17 cellular contexts compared by ENCODE assay signal in the genomic region with DNA sequence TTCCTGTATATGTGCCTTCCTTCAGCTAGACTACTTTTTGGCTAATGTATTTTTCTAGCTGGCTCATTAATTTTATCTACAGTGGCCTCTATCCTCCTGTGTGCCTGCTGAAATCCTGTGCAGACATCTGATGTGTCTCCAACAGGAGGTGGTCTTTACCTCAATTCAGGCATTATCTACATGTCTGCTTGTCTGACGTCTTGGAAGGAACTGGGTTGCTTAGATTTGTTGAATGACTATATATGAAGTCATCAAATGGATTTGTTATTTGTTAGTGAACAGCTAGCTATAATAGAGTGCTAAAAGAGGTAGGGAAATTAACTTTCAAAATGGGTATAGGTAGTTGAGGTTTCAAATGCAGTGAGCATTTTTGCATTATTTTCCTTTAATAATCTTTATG. TPM values are rescaled to one million over a fixed set of nuclear protein-coding genes. Genes with fewer than 3 reads are reported as not detected.
DNase-seq lines count a peak whose midpoint lies in the region; ATAC-seq lines count a peak whose summit lies in the region.
"Had no signal": no experiment of that assay in that cellular context is flagged by ENCODE, and none has a peak within 500 bp of the region (broad histone marks: within the 10 kb centered on the region; RNA-seq: fewer than 3 reads in every experiment).

No MANE protein-coding gene starts in this region.

- 5% methylated on average over 1 of the region's 1 CpG for WGBS in mesenchymal stem cell

- no peaks in the 10 kb centered on the region for H3K9me3 ChIP-seq in CD4-positive, CD25-positive, alpha-beta regulatory T cell (ENCODE audit: control insufficient read depth in 2 of 2, low read length in 2 of 2)
- H3K9me3 ChIP-seq in mesenchymal stem cell (ENCODE audit: control insufficient read depth, low read length), result no peaks in the 10 kb centered on the region
- H3K9me3 ChIP-seq: BLaER1 treated with 17β-estradiol and CSF1 and Interleukin-3, amounts not matched to agents 10 nM and 100 nM; uterus had no signal

- H2AFZ ChIP-seq in mesenchymal stem cell (ENCODE audit: low read depth, low read length), result no peak overlapping the region

- no peaks in the 10 kb centered on the region for H3K27me3 Mint-ChIP-seq in CD4-positive, CD25-positive, alpha-beta regulatory T cell
- H3K27me3 Mint-ChIP-seq in activated T-helper 1 cell treated with anti-CD3 and anti-CD28 coated beads, Interleukin-12 subunit alpha, Interleukin-12 subunit beta, Interleukin-2, Interleukin-4 antibody, amounts not matched to agents 30 ng/mL and 10 ng/mL and 1 ng/mL, durations not matched to agents 14 hours and 24 hours and 36 hours (ENCODE audit: insufficient read depth), result no peaks in the 10 kb centered on the region

- H4K8ac ChIP-seq in mesenchymal stem cell (ENCODE audit: low read length), result no peak overlapping the region

- no peak overlapping the region for H4K91ac ChIP-seq in mesenchymal stem cell (ENCODE audit: low read length)

- H3K4me1 Mint-ChIP-seq in CD4-positive, CD25-positive, alpha-beta regulatory T cell, result peaks cover 28 to 70% (median 59%) of the 10 kb centered on the region in 4 donors
- peaks cover 72% of the 10 kb centered on the region for H3K4me1 Mint-ChIP-seq in activated T-helper 1 cell treated with anti-CD3 and anti-CD28 coated beads, Interleukin-12 subunit alpha, Interleukin-12 subunit beta, Interleukin-2, Interleukin-4 antibody, amounts not matched to agents 30 ng/mL and 10 ng/mL and 1 ng/mL, durations not matched to agents 14 hours and 24 hours and 36 hours (ENCODE audit: low read depth)

- no peak overlapping the region for H3K4ac ChIP-seq in mesenchymal stem cell (ENCODE audit: low read depth in 1 of 2, low read length in 2 of 2)

- H2BK120ac ChIP-seq in mesenchymal stem cell (ENCODE audit: low read depth, low read length), result no peak overlapping the region

- H3K36me3 Mint-ChIP-seq in CD4-positive, CD25-positive, alpha-beta regulatory T cell, result peaks cover 63% of the 10 kb centered on the region
- peaks cover 84% of the 10 kb centered on the region for H3K36me3 Mint-ChIP-seq in activated T-helper 1 cell treated with anti-CD3 and anti-CD28 coated beads, Interleukin-12 subunit alpha, Interleukin-12 subunit beta, Interleukin-2, Interleukin-4 antibody, amounts not matched to agents 30 ng/mL and 10 ng/mL and 1 ng/mL, durations not matched to agents 14 hours and 24 hours and 36 hours (ENCODE audit: low read depth)

- H3K9me3 Mint-ChIP-seq in CD4-positive, CD25-positive, alpha-beta regulatory T cell, result no peaks in the 10 kb centered on the region
- no peaks in the 10 kb centered on the region for H3K9me3 Mint-ChIP-seq in activated T-helper 1 cell treated with anti-CD3 and anti-CD28 coated beads, Interleukin-12 subunit alpha, Interleukin-12 subunit beta, Interleukin-2, Interleukin-4 antibody, amounts not matched to agents 30 ng/mL and 10 ng/mL and 1 ng/mL, durations not matched to agents 14 hours and 24 hours and 36 hours

- H3K4me1 ChIP-seq in CD4-positive, CD25-positive, alpha-beta regulatory T cell (ENCODE audit: control insufficient read depth, insufficient read depth, low read length, poor library complexity, severe bottlenecking), result peaks cover 60% of the 10 kb centered on the region
- peaks cover 6% of the 10 kb centered on the region for H3K4me1 ChIP-seq in mesenchymal stem cell (ENCODE audit: control insufficient read depth, insufficient read depth, low read depth, low read length)

- no peak for ATAC-seq in CD4-positive, CD25-positive, alpha-beta regulatory T cell (ENCODE audit: low read depth in 2 of 2)
- no peak for ATAC-seq in HG02759 (IDR thresholded peaks at IDR 0.05; ENCODE audit: unreplicated experiment)
- ATAC-seq: right cardiac atrium, SK-N-SH treated with all-trans-retinoic acid at 6 μM for 48 hours had no signal

- H3K27me3 ChIP-seq in CD4-positive, CD25-positive, alpha-beta regulatory T cell (ENCODE audit: control insufficient read depth, insufficient read depth, low read length), result no peaks in the 10 kb centered on the region
- H3K27me3 ChIP-seq in mesenchymal stem cell (ENCODE audit: control insufficient read depth in 1 of 2, insufficient read depth in 1 of 2, low read length in 2 of 2), result no peaks in the 10 kb centered on the region
- H3K27me3 ChIP-seq: BLaER1 treated with 17β-estradiol and CSF1 and Interleukin-3, amounts not matched to agents 10 nM and 100 nM; uterus had no signal

- H3K79me1 ChIP-seq in mesenchymal stem cell (replicated peaks; ENCODE audit: low read length, poor library complexity, severe bottlenecking), result peaks cover 3% of the 10 kb centered on the region

- H3K9ac ChIP-seq in mesenchymal stem cell (ENCODE audit: low read length), result peak overlapping the region; percentile 49

- no peak overlapping the region for H3K14ac ChIP-seq in mesenchymal stem cell (ENCODE audit: low read length in 2 of 2)

- no peak overlapping the region for H2BK5ac ChIP-seq in mesenchymal stem cell (ENCODE audit: low read depth, low read length, poor library complexity, severe bottlenecking)

- no peak for DNase-seq in CD4-positive, CD25-positive, alpha-beta regulatory T cell
- peak; percentile 53 for DNase-seq in ELR (ENCODE audit: low read depth)
- DNase-seq in activated T-helper 1 cell treated with anti-CD3 and anti-CD28 coated beads, Interleukin-12 subunit alpha, Interleukin-12 subunit beta, Interleukin-2, Interleukin-4 antibody, amounts not matched to agents 30 ng/mL and 10 ng/mL and 1 ng/mL, durations not matched to agents 14 hours and 24 hours and 36 hours (ENCODE audit: low spot score), result no peak
- no peak for DNase-seq in mesenchymal stem cell
- DNase-seq in Kasumi-1 (lab: John Stamatoyannopoulos, UW), result no peak
- no peak for DNase-seq in NCI-H2029 (lab: John Stamatoyannopoulos, UW)
- DNase-seq: cerebellar nuclear complex; left colon; NCI-H1048; NCI-H345; right cardiac atrium; stimulated activated CD4-positive, alpha-beta T cell treated with anti-CD3 and anti-CD28 coated beads, Interleukin-2, amount 100 ng/mL, for 48 hours; uterus; WERI-Rb-1 had no signal

- H3K18ac ChIP-seq in mesenchymal stem cell (ENCODE audit: low read depth in 1 of 2, low read length in 2 of 2), result no peak overlapping the region

- H3K27ac ChIP-seq in CD4-positive, CD25-positive, alpha-beta regulatory T cell (ENCODE audit: insufficient read depth, low read length, poor library complexity, severe bottlenecking), result peak overlapping the region; percentile 51
- no peak overlapping the region for H3K27ac ChIP-seq in mesenchymal stem cell (ENCODE audit: low read length, poor library complexity, severe bottlenecking)
- H3K27ac ChIP-seq: BLaER1 treated with 17β-estradiol and CSF1 and Interleukin-3, amounts not matched to agents 10 nM and 100 nM; uterus; WERI-Rb-1 had no signal

- peaks cover 93% of the 10 kb centered on the region for H3K36me3 ChIP-seq in CD4-positive, CD25-positive, alpha-beta regulatory T cell (ENCODE audit: control insufficient read depth, insufficient read depth, low read length)
- peaks cover 21 to 100% of the 10 kb centered on the region in 2 experiments for H3K36me3 ChIP-seq in mesenchymal stem cell (ENCODE audit: control insufficient read depth in 1 of 2, insufficient read depth in 2 of 2, low read depth in 1 of 2, low read length in 2 of 2)
- H3K36me3 ChIP-seq: uterus had no signal

- no peak overlapping the region for H2BK12ac ChIP-seq in mesenchymal stem cell (ENCODE audit: low read length in 2 of 2)

- intact Hi-C loops in activated T-helper 1 cell treated with anti-CD3 and anti-CD28 coated beads, Interleukin-12 subunit alpha, Interleukin-12 subunit beta, Interleukin-2, Interleukin-4 antibody, amounts not matched to agents 30 ng/mL and 10 ng/mL and 1 ng/mL, durations not matched to agents 14 hours and 24 hours and 36 hours (cut with micrococcal nuclease), result loop anchor here (10.0 kb wide), 1 partner anchor 1036 kb away; a partner anchor contains a TSS

- peak overlapping the region; percentile 42 for H3K4me3 ChIP-seq in CD4-positive, CD25-positive, alpha-beta regulatory T cell (ENCODE audit: low read depth, low read length)
- no peak overlapping the region for H3K4me3 ChIP-seq in mesenchymal stem cell (ENCODE audit: insufficient read depth in 1 of 2, low read depth in 1 of 2, low read length in 2 of 2)
- H3K4me3 ChIP-seq: BLaER1 treated with 17β-estradiol and CSF1 and Interleukin-3, amounts not matched to agents 10 nM and 100 nM; uterus had no signal

- H2BK15ac ChIP-seq in mesenchymal stem cell (ENCODE audit: low read depth, poor library complexity, severe bottlenecking), result no peak overlapping the region

- peak overlapping the region in 2 of 3 donors; percentile 45 to 53 for H3K27ac Mint-ChIP-seq in CD4-positive, CD25-positive, alpha-beta regulatory T cell
- H3K27ac Mint-ChIP-seq in activated T-helper 1 cell treated with anti-CD3 and anti-CD28 coated beads, Interleukin-12 subunit alpha, Interleukin-12 subunit beta, Interleukin-2, Interleukin-4 antibody, amounts not matched to agents 30 ng/mL and 10 ng/mL and 1 ng/mL, durations not matched to agents 14 hours and 24 hours and 36 hours, result peak overlapping the region; percentile 37

- no peak overlapping the region for H3K4me2 ChIP-seq in mesenchymal stem cell (ENCODE audit: low read length, poor library complexity, severe bottlenecking)

- H3K23ac ChIP-seq in mesenchymal stem cell (ENCODE audit: low read length in 2 of 2), result no peak overlapping the region

- H2AK5ac ChIP-seq in mesenchymal stem cell (ENCODE audit: low read length, severe bottlenecking), result no peak overlapping the region

- H3K4me3 Mint-ChIP-seq in CD4-positive, CD25-positive, alpha-beta regulatory T cell, result peak overlapping the region in 1 of 4 donors; percentile 24
- H3K4me3 Mint-ChIP-seq in activated T-helper 1 cell treated with anti-CD3 and anti-CD28 coated beads, Interleukin-12 subunit alpha, Interleukin-12 subunit beta, Interleukin-2, Interleukin-4 antibody, amounts not matched to agents 30 ng/mL and 10 ng/mL and 1 ng/mL, durations not matched to agents 14 hours and 24 hours and 36 hours, result no peak overlapping the region

RNA-seq across cellular contexts. Expression of a gene that starts 6.7 kb away (rescaled TPM):
- total RNA-seq in CD4-positive, CD25-positive, alpha-beta regulatory T cell, result 916 TPM
- polyA plus RNA-seq in CD4-positive, CD25-positive, alpha-beta regulatory T cell, result 1,000 to 10,000 TPM; 1,593 to 3,054 (median 2,579) TPM
- total RNA-seq in activated T-helper 1 cell treated with anti-CD3 and anti-CD28 coated beads, Interleukin-12 subunit alpha, Interleukin-12 subunit beta, Interleukin-2, Interleukin-4 antibody, amounts not matched to agents 30 ng/mL and 10 ng/mL and 1 ng/mL, durations not matched to agents 14 hours and 24 hours and 36 hours, result 1,115 and 1,120 TPM in 2 replicates
- polyA plus RNA-seq in mesenchymal stem cell (2013, experiment 1 of 2), result 3,583 TPM
- polyA plus RNA-seq in mesenchymal stem cell (2013, experiment 2 of 2), result 3,853 TPM

RNA-seq across cellular contexts. Expression of a gene that starts 53.6 kb away (rescaled TPM):
- 2.7 TPM for total RNA-seq in CD4-positive, CD25-positive, alpha-beta regulatory T cell
- 1 to 10 TPM in 1 of 4 donors, under 1 TPM in 3; 0.52 to 1.2 (median 0.59) TPM for polyA plus RNA-seq in CD4-positive, CD25-positive, alpha-beta regulatory T cell
- total RNA-seq in activated T-helper 1 cell treated with anti-CD3 and anti-CD28 coated beads, Interleukin-12 subunit alpha, Interleukin-12 subunit beta, Interleukin-2, Interleukin-4 antibody, amounts not matched to agents 30 ng/mL and 10 ng/mL and 1 ng/mL, durations not matched to agents 14 hours and 24 hours and 36 hours, result 11.0 and 11.3 TPM in 2 replicates
- polyA plus RNA-seq in mesenchymal stem cell (2013, experiment 1 of 2), result 31.3 TPM
- 30.6 TPM for polyA plus RNA-seq in mesenchymal stem cell (2013, experiment 2 of 2)
